In genomic region chr19:6832412-6832811, GRCh38 we compare ENCODE assay signal across 19 cellular contexts. TPM values are rescaled to one million over a fixed set of nuclear protein-coding genes. Genes with fewer than 3 reads are reported as not detected.
DNase-seq lines count a peak whose midpoint lies in the region; ATAC-seq and TF ChIP-seq lines count a peak whose summit lies in the region.
"Had no signal": no experiment of that assay in that cellular context is flagged by ENCODE, and none has a peak within 500 bp of the region (broad histone marks: within the 10 kb centered on the region; RNA-seq: fewer than 3 reads in every experiment).

No MANE protein-coding gene starts in this region.

- peaks cover 3% of the 10 kb centered on the region for H3K9me3 ChIP-seq in WERI-Rb-1 (ENCODE audit: severe bottlenecking)
- H3K9me3 ChIP-seq: MG63 had no signal

- H3K4me1 Mint-ChIP-seq in activated CD4-positive, alpha-beta T cell treated with anti-CD3 and anti-CD28 coated beads for 36 hours = peaks cover 22% of the 10 kb centered on the region
- peaks cover 18% of the 10 kb centered on the region for H3K4me1 Mint-ChIP-seq in stimulated activated naive CD8-positive, alpha-beta T cell treated with anti-CD3 and anti-CD28 coated beads, Interleukin-15, Interleukin-2, amounts not matched to agents 100 ng/mL and 50 ng/mL, for 24 hours (ENCODE audit: low read depth)
- H3K4me1 Mint-ChIP-seq in WTC11 = no peaks in the 10 kb centered on the region

- no peaks in the 10 kb centered on the region for H3K36me3 ChIP-seq in WERI-Rb-1
- H3K36me3 ChIP-seq: MG63 had no signal

- POLR2A ChIA-PET in activated CD4-positive, alpha-beta T cell treated with anti-CD3 and anti-CD28 coated beads for 36 hours (lab: Charles Lee) = no interaction called here
- POLR2A ChIA-PET in WTC11 (lab: Charles Lee) = no interaction called here

- H3K27ac Mint-ChIP-seq in activated CD4-positive, alpha-beta T cell treated with anti-CD3 and anti-CD28 coated beads for 36 hours = peak overlapping the region; percentile 47
- peak overlapping the region; percentile 56 for H3K27ac Mint-ChIP-seq in stimulated activated naive CD8-positive, alpha-beta T cell treated with anti-CD3 and anti-CD28 coated beads, Interleukin-15, Interleukin-2, amounts not matched to agents 100 ng/mL and 50 ng/mL, for 24 hours
- no peak overlapping the region for H3K27ac Mint-ChIP-seq in WTC11

- no peak for TF ChIP-seq CTCF in WERI-Rb-1 (IDR thresholded peaks at IDR 0.05; ENCODE audit: low read depth, low read length)
- TF ChIP-seq CTCF in WTC11 (IDR thresholded peaks at IDR 0.05) = no peak

- intact Hi-C loops in activated CD4-positive, alpha-beta T cell treated with anti-CD3 and anti-CD28 coated beads for 36 hours (cut with DNase I, micrococcal nuclease) = no loop called here

- H3K36me3 Mint-ChIP-seq in activated CD4-positive, alpha-beta T cell treated with anti-CD3 and anti-CD28 coated beads for 36 hours (ENCODE audit: low read depth) = peaks cover 66% of the 10 kb centered on the region
- H3K36me3 Mint-ChIP-seq in stimulated activated naive CD8-positive, alpha-beta T cell treated with anti-CD3 and anti-CD28 coated beads, Interleukin-15, Interleukin-2, amounts not matched to agents 100 ng/mL and 50 ng/mL, for 24 hours (ENCODE audit: low read depth) = peaks cover 75% of the 10 kb centered on the region
- H3K36me3 Mint-ChIP-seq in WTC11 = peaks cover 34% of the 10 kb centered on the region

- no peak for ATAC-seq in activated CD4-positive, alpha-beta T cell treated with anti-CD3 and anti-CD28 coated beads for 36 hours
- ATAC-seq in stimulated activated naive CD8-positive, alpha-beta T cell treated with anti-CD3 and anti-CD28 coated beads, Interleukin-15, Interleukin-2, amounts not matched to agents 100 U/mL and 50 U/mL, for 24 hours = no peak
- no peak for ATAC-seq in WTC11

- H3K4me3 ChIP-seq in WERI-Rb-1 (ENCODE audit: low read depth, low read length) = no peak overlapping the region
- H3K4me3 ChIP-seq: BLaER1 treated with 17β-estradiol and CSF1 and Interleukin-3, amounts not matched to agents 10 nM and 100 nM; MG63; PC-9 had no signal

- H3K27ac ChIP-seq in WERI-Rb-1 = no peak overlapping the region
- H3K27ac ChIP-seq: PC-9 had no signal

- CTCF ChIA-PET in activated CD4-positive, alpha-beta T cell treated with anti-CD3 and anti-CD28 coated beads for 36 hours (lab: Charles Lee) = interaction anchor here (0.6 kb wide), 1 partner anchor 60 kb away, joined by 3 read pairs; the partner anchor contains the start of gene VAV1
- CTCF ChIA-PET in WTC11 (lab: Charles Lee) = no interaction called here

- peaks cover 44% of the 10 kb centered on the region for H3K27me3 ChIP-seq in WERI-Rb-1 (ENCODE audit: insufficient read depth, low read depth, severe bottlenecking)
- H3K27me3 ChIP-seq: BLaER1 treated with 17β-estradiol and CSF1 and Interleukin-3, amounts not matched to agents 10 nM and 100 nM; MG63 had no signal

- H3K27me3 Mint-ChIP-seq in activated CD4-positive, alpha-beta T cell treated with anti-CD3 and anti-CD28 coated beads for 36 hours = no peaks in the 10 kb centered on the region
- H3K27me3 Mint-ChIP-seq in stimulated activated naive CD8-positive, alpha-beta T cell treated with anti-CD3 and anti-CD28 coated beads, Interleukin-15, Interleukin-2, amounts not matched to agents 100 ng/mL and 50 ng/mL, for 24 hours = no peaks in the 10 kb centered on the region
- H3K27me3 Mint-ChIP-seq in WTC11 (ENCODE audit: low read depth) = peaks cover 20% of the 10 kb centered on the region

- DNase-seq in activated CD4-positive, alpha-beta T cell treated with anti-CD3 and anti-CD28 coated beads for 36 hours = no peak
- DNase-seq in activated CD4-positive, alpha-beta T cell treated with anti-CD3 and anti-CD28 coated beads for 4 hours = no peak
- no peak for DNase-seq in stimulated activated naive CD8-positive, alpha-beta T cell treated with anti-CD3 and anti-CD28 coated beads, Interleukin-15, Interleukin-2, amounts not matched to agents 100 U/mL and 50 U/mL, for 24 hours
- peak; percentile 10 for DNase-seq in left kidney (ENCODE audit: low read depth, low spot score)
- no peak for DNase-seq in WERI-Rb-1
- DNase-seq in NCI-H1436 treated with DMSO at 0.1 percent for 48 hours (lab: John Stamatoyannopoulos, UW) = no peak
- no peak for DNase-seq in WTC11 (ENCODE audit: low spot score)
- DNase-seq: 8988T, DMS153, EL, MG63, NCI-H1092 treated with DMSO at 0.1 percent for 48 hours, NCI-H187, NCI-H2171, NCI-H446 treated with DMSO at 0.1 percent for 48 hours, NCI-H774, PC-9 had no signal

- no peak overlapping the region for H3K4me3 Mint-ChIP-seq in activated CD4-positive, alpha-beta T cell treated with anti-CD3 and anti-CD28 coated beads for 36 hours
- no peak overlapping the region for H3K4me3 Mint-ChIP-seq in stimulated activated naive CD8-positive, alpha-beta T cell treated with anti-CD3 and anti-CD28 coated beads, Interleukin-15, Interleukin-2, amounts not matched to agents 100 ng/mL and 50 ng/mL, for 24 hours
- no peak overlapping the region for H3K4me3 Mint-ChIP-seq in WTC11

- no peaks in the 10 kb centered on the region for H3K9me3 Mint-ChIP-seq in activated CD4-positive, alpha-beta T cell treated with anti-CD3 and anti-CD28 coated beads for 36 hours (ENCODE audit: low read depth)
- no peaks in the 10 kb centered on the region for H3K9me3 Mint-ChIP-seq in stimulated activated naive CD8-positive, alpha-beta T cell treated with anti-CD3 and anti-CD28 coated beads, Interleukin-15, Interleukin-2, amounts not matched to agents 100 ng/mL and 50 ng/mL, for 24 hours
- peaks cover 55% of the 10 kb centered on the region for H3K9me3 Mint-ChIP-seq in WTC11

TF ChIP-seq in WTC11, 78 proteins besides CTCF, POLR2A, EP300 and RAD21 (continues in another document):
- TF ChIP-seq, protein P1, sequence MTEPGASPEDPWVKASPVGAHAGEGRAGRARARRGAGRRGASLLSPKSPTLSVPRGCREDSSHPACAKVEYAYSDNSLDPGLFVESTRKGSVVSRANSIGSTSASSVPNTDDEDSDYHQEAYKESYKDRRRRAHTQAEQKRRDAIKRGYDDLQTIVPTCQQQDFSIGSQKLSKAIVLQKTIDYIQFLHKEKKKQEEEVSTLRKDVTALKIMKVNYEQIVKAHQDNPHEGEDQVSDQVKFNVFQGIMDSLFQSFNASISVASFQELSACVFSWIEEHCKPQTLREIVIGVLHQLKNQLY (CRISPR knock-in tag; IDR thresholded peaks at IDR 0.05) = no peak
- no peak for TF ChIP-seq E2F4 (CRISPR knock-in tag; IDR thresholded peaks at IDR 0.05; ENCODE audit: borderline replicate concordance, low read depth)
- TF ChIP-seq ETV6 (CRISPR knock-in tag; IDR thresholded peaks at IDR 0.05) = no peak
- TF ChIP-seq KAT7 (CRISPR knock-in tag; IDR thresholded peaks at IDR 0.05; ENCODE audit: borderline replicate concordance) = no peak
- TF ChIP-seq PRRX2 (CRISPR knock-in tag; IDR thresholded peaks at IDR 0.05) = no peak
- no peak for TF ChIP-seq TP53 (CRISPR knock-in tag; IDR thresholded peaks at IDR 0.05)
- TF ChIP-seq, protein P2, sequence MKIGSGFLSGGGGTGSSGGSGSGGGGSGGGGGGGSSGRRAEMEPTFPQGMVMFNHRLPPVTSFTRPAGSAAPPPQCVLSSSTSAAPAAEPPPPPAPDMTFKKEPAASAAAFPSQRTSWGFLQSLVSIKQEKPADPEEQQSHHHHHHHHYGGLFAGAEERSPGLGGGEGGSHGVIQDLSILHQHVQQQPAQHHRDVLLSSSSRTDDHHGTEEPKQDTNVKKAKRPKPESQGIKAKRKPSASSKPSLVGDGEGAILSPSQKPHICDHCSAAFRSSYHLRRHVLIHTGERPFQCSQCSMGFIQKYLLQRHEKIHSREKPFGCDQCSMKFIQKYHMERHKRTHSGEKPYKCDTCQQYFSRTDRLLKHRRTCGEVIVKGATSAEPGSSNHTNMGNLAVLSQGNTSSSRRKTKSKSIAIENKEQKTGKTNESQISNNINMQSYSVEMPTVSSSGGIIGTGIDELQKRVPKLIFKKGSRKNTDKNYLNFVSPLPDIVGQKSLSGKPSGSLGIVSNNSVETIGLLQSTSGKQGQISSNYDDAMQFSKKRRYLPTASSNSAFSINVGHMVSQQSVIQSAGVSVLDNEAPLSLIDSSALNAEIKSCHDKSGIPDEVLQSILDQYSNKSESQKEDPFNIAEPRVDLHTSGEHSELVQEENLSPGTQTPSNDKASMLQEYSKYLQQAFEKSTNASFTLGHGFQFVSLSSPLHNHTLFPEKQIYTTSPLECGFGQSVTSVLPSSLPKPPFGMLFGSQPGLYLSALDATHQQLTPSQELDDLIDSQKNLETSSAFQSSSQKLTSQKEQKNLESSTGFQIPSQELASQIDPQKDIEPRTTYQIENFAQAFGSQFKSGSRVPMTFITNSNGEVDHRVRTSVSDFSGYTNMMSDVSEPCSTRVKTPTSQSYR (CRISPR knock-in tag; IDR thresholded peaks at IDR 0.05) = no peak
- TF ChIP-seq FOXP4 (CRISPR knock-in tag; IDR thresholded peaks at IDR 0.05) = no peak

RNA-seq across cellular contexts. Expression of gene ADGRE1, which starts 55.0 kb away (rescaled TPM):
- total RNA-seq in activated CD4-positive, alpha-beta T cell treated with anti-CD3 and anti-CD28 coated beads for 36 hours = 1 to 10 TPM; 6.0 to 6.5 TPM
- total RNA-seq in WTC11 (2021) = not detected in 3 replicates
- total RNA-seq: PC-9 had no signal

RNA-seq across cellular contexts. Expression of gene VAV1, which starts 59.9 kb away (rescaled TPM):
- 10 to 100 TPM; 73.4 to 90.8 TPM for total RNA-seq in activated CD4-positive, alpha-beta T cell treated with anti-CD3 and anti-CD28 coated beads for 36 hours
- total RNA-seq in WTC11 (2021) = 0.73 to 0.83 TPM (median 0.80 TPM) in 3 replicates

Comparison
In these comparisons a context has a peak if more than half of its experiments do, and no peak if none do; other contexts are left out.
1. RNA of gene VAV1, which starts 59.9 kb away (total RNA-seq): 73.4 to 90.8 TPM in activated CD4-positive, alpha-beta T cell treated with anti-CD3 and anti-CD28 coated beads for 36 hours; 0.73 to 0.83 TPM in WTC11; every median in the first group is over 10 times any median in the second.